ENCODE assay signal across 17 cellular contexts in genomic region chr4:135186002-135186401, GRCh38.
"Had no signal": no experiment of that assay in that cellular context is flagged by ENCODE, and none has a peak within 500 bp of the region (broad histone marks: within the 10 kb centered on the region; RNA-seq: fewer than 3 reads in every experiment).

No MANE protein-coding gene starts in this region.

- DNase-seq: activated CD4-positive, alpha-beta memory T cell treated with anti-CD3 and anti-CD28 coated beads for 36 hours; activated CD4-positive, CD25-positive, alpha-beta regulatory T cell treated with anti-CD3 and anti-CD28 coated beads, Interleukin-2, amount 50 U/mL, for 72 hours; activated gamma-delta T cell treated with Interleukin-2 at 50 U/mL for 16 hours; activated naive CD8-positive, alpha-beta T cell treated with anti-CD3 and anti-CD28 coated beads for 36 hours; activated T-cell treated with anti-CD3 and anti-CD28 coated beads, Interleukin-2, amount 50 U/mL, for 48 hours; anterior cingulate cortex; glutamatergic neuron; kidney; left ventricle myocardium superior; nephron progenitor cell; ovary; stimulated activated CD4-positive, alpha-beta T cell treated with anti-CD3 and anti-CD28 coated beads, Interleukin-12 subunit alpha, Interleukin-12 subunit beta, amount 100 ng/mL, for 4 hours; stimulated activated naive CD4-positive, alpha-beta T cell; T-helper 2 cell; upper lobe of left lung had no signal

- H3K36me3 ChIP-seq: breast epithelium, esophagus muscularis mucosa, ovary, upper lobe of left lung had no signal

- ATAC-seq: left ventricle myocardium superior had no signal

- H3K27me3 Mint-ChIP-seq: activated CD4-positive, alpha-beta memory T cell treated with anti-CD3 and anti-CD28 coated beads for 36 hours; activated naive CD8-positive, alpha-beta T cell treated with anti-CD3 and anti-CD28 coated beads for 36 hours had no signal

- H3K36me3 Mint-ChIP-seq: activated CD4-positive, alpha-beta memory T cell treated with anti-CD3 and anti-CD28 coated beads for 36 hours; activated naive CD8-positive, alpha-beta T cell treated with anti-CD3 and anti-CD28 coated beads for 36 hours had no signal

- H3K27me3 ChIP-seq: breast epithelium, esophagus muscularis mucosa, ovary, upper lobe of left lung had no signal

- H3K4me1 ChIP-seq: breast epithelium, esophagus muscularis mucosa, upper lobe of left lung had no signal

- H3K9me3 ChIP-seq: breast epithelium, esophagus muscularis mucosa, ovary, upper lobe of left lung had no signal

- H3K27ac Mint-ChIP-seq: activated CD4-positive, alpha-beta memory T cell treated with anti-CD3 and anti-CD28 coated beads for 36 hours; activated naive CD8-positive, alpha-beta T cell treated with anti-CD3 and anti-CD28 coated beads for 36 hours; nephron progenitor cell had no signal

- H3K4me3 Mint-ChIP-seq: activated CD4-positive, alpha-beta memory T cell treated with anti-CD3 and anti-CD28 coated beads for 36 hours; activated naive CD8-positive, alpha-beta T cell treated with anti-CD3 and anti-CD28 coated beads for 36 hours; nephron progenitor cell had no signal

- H3K4me1 Mint-ChIP-seq: activated naive CD8-positive, alpha-beta T cell treated with anti-CD3 and anti-CD28 coated beads for 36 hours had no signal

- H3K4me3 ChIP-seq: breast epithelium, esophagus muscularis mucosa, ovary, upper lobe of left lung had no signal

- H3K27ac ChIP-seq: breast epithelium, esophagus muscularis mucosa, ovary, upper lobe of left lung had no signal
